In genomic region chr20:56468317-56469076, GRCh38 we compare ENCODE assay signal across 8 cellular contexts. TPM values are rescaled to one million over a fixed set of nuclear protein-coding genes. Genes with fewer than 3 reads are reported as not detected.
DNase-seq lines count a peak whose midpoint lies in the region; ATAC-seq, FAIRE-seq and TF ChIP-seq lines count a peak whose summit lies in the region.

Gene RTF2, plus strand, starts transcription at chr20:56468627. Its CDS starts 71 bp downstream, at chr20:56468698.

- H3K4me3 ChIP-seq in right cardiac atrium (ENCODE audit: low read length) = peak within 1 kb of the TSS; percentile 81

- peak within 1 kb of the TSS; percentile 52 for H3K27ac ChIP-seq in right cardiac atrium (ENCODE audit: low read length)

- no peaks in the 10 kb centered on the region for H3K27me3 ChIP-seq in right cardiac atrium (ENCODE audit: control insufficient read depth, insufficient read depth)

- H3K4me1 ChIP-seq in right cardiac atrium (ENCODE audit: control insufficient read depth, insufficient read depth, low read length) = no peaks in the 10 kb centered on the region

- under 1% methylated on average over 55 of the region's 55 CpGs for WGBS in right cardiac atrium

- ATAC-seq in GM18505 (IDR thresholded peaks at IDR 0.05; ENCODE audit: unreplicated experiment) (peak; percentile 99), HG02943 (IDR thresholded peaks at IDR 0.05; ENCODE audit: low read depth, unreplicated experiment) (peak; percentile 94), right cardiac atrium (peak; percentile 100)

- FAIRE-seq in urothelium cell line (lab: Jason Lieb, UNC) = peak; percentile 97

- intact Hi-C loops in T-helper 2 cell treated with Interferon-gamma antibody and Interleukin-4, amounts not matched to agents 100 ng/mL and 5 ng/mL, for 36 hours (cut with micrococcal nuclease) = loop anchor here (1.0 kb wide), 3 partner anchors 8 to 76 kb away; partner anchors contain the start of genes AURKA and CSTF1
- intact Hi-C loops in right cardiac atrium (cut with DNase I) = loop anchor here (5.0 to 10.0 kb wide), 4 partner anchors 54 to 74 kb away; partner anchors contain the start of genes AURKA (in 1 of the 4), CASS4 (in 1 of the 4) and CSTF1 (in 1 of the 4)

- DNase-seq in NCI-H187 (lab: John Stamatoyannopoulos, UW) = peak; percentile 83 to 84
- DNase-seq in anterior cingulate cortex (lab: John Stamatoyannopoulos, UW) = peak; percentile 55 to 96 (median 90)
- peak; percentile 96 to 98 (median 97) for DNase-seq in right cardiac atrium
- peak; percentile 75 for DNase-seq in pulmonary artery endothelial cell (ENCODE audit: low read depth, low spot score)
- DNase-seq in urothelium cell line (ENCODE audit: low spot score) = peak; percentile 99

- TF ChIP-seq POLR2A in GM18505 (IDR thresholded peaks at IDR 0.05; ENCODE audit: borderline replicate concordance, extremely low read depth, insufficient read depth, insufficient read length) = peak; percentile 87

- no peaks in the 10 kb centered on the region for H3K9me3 ChIP-seq in right cardiac atrium (ENCODE audit: control insufficient read depth, low read length)

RNA-seq across cellular contexts. Expression of gene RTF2, which starts in this region (rescaled TPM):
- 117 and 120 TPM in 2 replicates for total RNA-seq in T-helper 2 cell treated with Interferon-gamma antibody and Interleukin-4, amounts not matched to agents 100 ng/mL and 5 ng/mL, for 36 hours
- total RNA-seq in right cardiac atrium (10 to 100 TPM; 73.4 to 80.4 (median 79.5) TPM), pulmonary artery endothelial cell (101 and 106 TPM in 2 replicates)
- polyA plus RNA-seq in right cardiac atrium = 74.3 TPM

Comparison
In these comparisons a context has a peak if more than half of its experiments do, and no peak if none do; other contexts are left out.
1. Peak in every context shown above with its lines: DNase-seq, ATAC-seq, H3K4me3 ChIP-seq and H3K27ac ChIP-seq.